Comparison of ENCODE assay signal across 17 cellular contexts in genomic region chr17:77540531-77540930, GRCh38.
"Had no signal": no experiment of that assay in that cellular context is flagged by ENCODE, and none has a peak within 500 bp of the region (broad histone marks: within the 10 kb centered on the region; RNA-seq: fewer than 3 reads in every experiment).

No MANE protein-coding gene starts in this region.

- H3K9me3 ChIP-seq: body of pancreas, neutrophil, pancreas, upper lobe of right lung had no signal

- ATAC-seq: activated CD8-positive, alpha-beta memory T cell treated with anti-CD3 and anti-CD28 coated beads, Interleukin-2, amount 10 ng/mL, durations not matched to agents 7 days and 5 days; body of pancreas; left ventricle myocardium superior; pancreas; upper lobe of right lung had no signal

- H3K4me3 ChIP-seq: body of pancreas, dorsolateral prefrontal cortex, pancreas, upper lobe of right lung had no signal

- H3K4me1 ChIP-seq: body of pancreas, pancreas, upper lobe of right lung had no signal

- H3K27ac ChIP-seq: body of pancreas, dorsolateral prefrontal cortex, neutrophil, pancreas, upper lobe of right lung had no signal

- H3K36me3 ChIP-seq: neutrophil, pancreas, upper lobe of right lung had no signal

- DNase-seq: activated B cell treated with CpG ODN at 0.5 μM for 24 hours; activated CD4-positive, alpha-beta memory T cell treated with anti-CD3 and anti-CD28 coated beads, Interleukin-2, amount 10 ng/mL, durations not matched to agents 7 days and 5 days; activated CD4-positive, alpha-beta T cell treated with anti-CD3 and anti-CD28 coated beads for 48 hours; activated CD8-positive, alpha-beta memory T cell treated with anti-CD3 and anti-CD28 coated beads, Interleukin-2, amount 10 ng/mL, durations not matched to agents 7 days and 5 days; activated naive CD4-positive, alpha-beta T cell treated with Interleukin-2 at 50 U/mL for 16 hours; activated naive CD8-positive, alpha-beta T cell treated with anti-CD3 and anti-CD28 coated beads, Interleukin-2, amount 10 ng/mL, durations not matched to agents 7 days and 5 days; body of pancreas; caudate nucleus; dorsolateral prefrontal cortex; erythroblast; foreskin melanocyte; hypothalamus; left ventricle myocardium superior; pancreas; stimulated activated naive CD4-positive, alpha-beta T cell; upper lobe of right lung had no signal
